1 cellular context compared by ENCODE assay signal in genomic region chr6:39934060-39934757, GRCh38.
A peak's percentile ranks its signal among the peaks of the same experiment; 100 is the strongest.
TF ChIP-seq lines count a peak whose summit lies in the region.

TSS of gene MOCS1 (minus strand) at chr6:39934462. CDS start at chr6:39934417, 45 bp downstream.

TF ChIP-seq in HEK293, 187 proteins besides CTCF, POLR2A, EP300 and RAD21 (continued from another document and continues in another):
- TF ChIP-seq, protein P1, sequence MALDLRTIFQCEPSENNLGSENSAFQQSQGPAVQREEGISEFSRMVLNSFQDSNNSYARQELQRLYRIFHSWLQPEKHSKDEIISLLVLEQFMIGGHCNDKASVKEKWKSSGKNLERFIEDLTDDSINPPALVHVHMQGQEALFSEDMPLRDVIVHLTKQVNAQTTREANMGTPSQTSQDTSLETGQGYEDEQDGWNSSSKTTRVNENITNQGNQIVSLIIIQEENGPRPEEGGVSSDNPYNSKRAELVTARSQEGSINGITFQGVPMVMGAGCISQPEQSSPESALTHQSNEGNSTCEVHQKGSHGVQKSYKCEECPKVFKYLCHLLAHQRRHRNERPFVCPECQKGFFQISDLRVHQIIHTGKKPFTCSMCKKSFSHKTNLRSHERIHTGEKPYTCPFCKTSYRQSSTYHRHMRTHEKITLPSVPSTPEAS (tag by site-specific recombination; IDR thresholded peaks at IDR 0.05) = no peak
- TF ChIP-seq ZFP37 (tag by site-specific recombination; IDR thresholded peaks at IDR 0.05) = no peak
- TF ChIP-seq ZBTB48 (tag by site-specific recombination; IDR thresholded peaks at IDR 0.05) = 0 out of 2 replicates have a peak, but pooled peaks have one; percentile 30
- no peak for TF ChIP-seq HOXA7 (CRISPR knock-in tag; IDR thresholded peaks at IDR 0.05; ENCODE audit: borderline replicate concordance)
- TF ChIP-seq ZNF624 (tag by site-specific recombination; IDR thresholded peaks at IDR 0.05) = no peak
- TF ChIP-seq, protein P2, sequence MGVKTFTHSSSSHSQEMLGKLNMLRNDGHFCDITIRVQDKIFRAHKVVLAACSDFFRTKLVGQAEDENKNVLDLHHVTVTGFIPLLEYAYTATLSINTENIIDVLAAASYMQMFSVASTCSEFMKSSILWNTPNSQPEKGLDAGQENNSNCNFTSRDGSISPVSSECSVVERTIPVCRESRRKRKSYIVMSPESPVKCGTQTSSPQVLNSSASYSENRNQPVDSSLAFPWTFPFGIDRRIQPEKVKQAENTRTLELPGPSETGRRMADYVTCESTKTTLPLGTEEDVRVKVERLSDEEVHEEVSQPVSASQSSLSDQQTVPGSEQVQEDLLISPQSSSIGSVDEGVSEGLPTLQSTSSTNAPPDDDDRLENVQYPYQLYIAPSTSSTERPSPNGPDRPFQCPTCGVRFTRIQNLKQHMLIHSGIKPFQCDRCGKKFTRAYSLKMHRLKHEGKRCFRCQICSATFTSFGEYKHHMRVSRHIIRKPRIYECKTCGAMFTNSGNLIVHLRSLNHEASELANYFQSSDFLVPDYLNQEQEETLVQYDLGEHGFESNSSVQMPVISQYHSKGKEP (tag by site-specific recombination; IDR thresholded peaks at IDR 0.05) = no peak
- peak; percentile 51; the same call in 1 of the 2 replicates for TF ChIP-seq KLF16 (tag by site-specific recombination; IDR thresholded peaks at IDR 0.05)
- TF ChIP-seq GLIS2 (tag by site-specific recombination; IDR thresholded peaks at IDR 0.05) = peak; percentile 85
- no peak for TF ChIP-seq ZNF449 (tag by site-specific recombination; IDR thresholded peaks at IDR 0.05)
- TF ChIP-seq GLI4 (tag by site-specific recombination; IDR thresholded peaks at IDR 0.05) = 0 out of 2 replicates have a peak, but pooled peaks have one; percentile 18
- no peak for TF ChIP-seq SCRT2 (tag by site-specific recombination; IDR thresholded peaks at IDR 0.05)
- TF ChIP-seq ZNF670 (tag by site-specific recombination; IDR thresholded peaks at IDR 0.05; ENCODE audit: low read depth) = no peak
- TF ChIP-seq ZNF501 (tag by site-specific recombination; IDR thresholded peaks at IDR 0.05) = 0 out of 2 replicates have a peak, but pooled peaks have one; percentile 39
- TF ChIP-seq, protein P3, sequence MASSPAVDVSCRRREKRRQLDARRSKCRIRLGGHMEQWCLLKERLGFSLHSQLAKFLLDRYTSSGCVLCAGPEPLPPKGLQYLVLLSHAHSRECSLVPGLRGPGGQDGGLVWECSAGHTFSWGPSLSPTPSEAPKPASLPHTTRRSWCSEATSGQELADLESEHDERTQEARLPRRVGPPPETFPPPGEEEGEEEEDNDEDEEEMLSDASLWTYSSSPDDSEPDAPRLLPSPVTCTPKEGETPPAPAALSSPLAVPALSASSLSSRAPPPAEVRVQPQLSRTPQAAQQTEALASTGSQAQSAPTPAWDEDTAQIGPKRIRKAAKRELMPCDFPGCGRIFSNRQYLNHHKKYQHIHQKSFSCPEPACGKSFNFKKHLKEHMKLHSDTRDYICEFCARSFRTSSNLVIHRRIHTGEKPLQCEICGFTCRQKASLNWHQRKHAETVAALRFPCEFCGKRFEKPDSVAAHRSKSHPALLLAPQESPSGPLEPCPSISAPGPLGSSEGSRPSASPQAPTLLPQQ (tag by site-specific recombination; IDR thresholded peaks at IDR 0.05) = no peak
- TF ChIP-seq ZNF658 (tag by site-specific recombination; IDR thresholded peaks at IDR 0.05) = no peak
- no peak for TF ChIP-seq ZNF266 (tag by site-specific recombination; IDR thresholded peaks at IDR 0.05; ENCODE audit: low read depth)
- TF ChIP-seq OVOL3 (tag by site-specific recombination; IDR thresholded peaks at IDR 0.05) = no peak
- no peak for TF ChIP-seq ZNF169 (tag by site-specific recombination; IDR thresholded peaks at IDR 0.05)
- TF ChIP-seq OSR2 (tag by site-specific recombination; IDR thresholded peaks at IDR 0.05) = no peak
- TF ChIP-seq PATZ1 (tag by site-specific recombination; IDR thresholded peaks at IDR 0.05) = peak; percentile 85
- TF ChIP-seq, protein P4, sequence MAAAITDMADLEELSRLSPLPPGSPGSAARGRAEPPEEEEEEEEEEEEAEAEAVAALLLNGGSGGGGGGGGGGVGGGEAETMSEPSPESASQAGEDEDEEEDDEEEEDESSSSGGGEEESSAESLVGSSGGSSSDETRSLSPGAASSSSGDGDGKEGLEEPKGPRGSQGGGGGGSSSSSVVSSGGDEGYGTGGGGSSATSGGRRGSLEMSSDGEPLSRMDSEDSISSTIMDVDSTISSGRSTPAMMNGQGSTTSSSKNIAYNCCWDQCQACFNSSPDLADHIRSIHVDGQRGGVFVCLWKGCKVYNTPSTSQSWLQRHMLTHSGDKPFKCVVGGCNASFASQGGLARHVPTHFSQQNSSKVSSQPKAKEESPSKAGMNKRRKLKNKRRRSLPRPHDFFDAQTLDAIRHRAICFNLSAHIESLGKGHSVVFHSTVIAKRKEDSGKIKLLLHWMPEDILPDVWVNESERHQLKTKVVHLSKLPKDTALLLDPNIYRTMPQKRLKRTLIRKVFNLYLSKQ (tag by site-specific recombination; IDR thresholded peaks at IDR 0.05; ENCODE audit: borderline replicate concordance) = no peak
- peak; percentile 85 for TF ChIP-seq ZBTB26 (tag by site-specific recombination; optimal IDR thresholded peaks at IDR 0.05)
- TF ChIP-seq ZNF639 (tag by site-specific recombination; IDR thresholded peaks at IDR 0.05) = no peak
- TF ChIP-seq ZNF157 (tag by site-specific recombination; IDR thresholded peaks at IDR 0.05) = no peak
- TF ChIP-seq ZNF341 (tag by site-specific recombination; IDR thresholded peaks at IDR 0.05; ENCODE audit: low read depth) = 0 out of 2 replicates have a peak, but pooled peaks have one; percentile 40
- TF ChIP-seq, protein P5, sequence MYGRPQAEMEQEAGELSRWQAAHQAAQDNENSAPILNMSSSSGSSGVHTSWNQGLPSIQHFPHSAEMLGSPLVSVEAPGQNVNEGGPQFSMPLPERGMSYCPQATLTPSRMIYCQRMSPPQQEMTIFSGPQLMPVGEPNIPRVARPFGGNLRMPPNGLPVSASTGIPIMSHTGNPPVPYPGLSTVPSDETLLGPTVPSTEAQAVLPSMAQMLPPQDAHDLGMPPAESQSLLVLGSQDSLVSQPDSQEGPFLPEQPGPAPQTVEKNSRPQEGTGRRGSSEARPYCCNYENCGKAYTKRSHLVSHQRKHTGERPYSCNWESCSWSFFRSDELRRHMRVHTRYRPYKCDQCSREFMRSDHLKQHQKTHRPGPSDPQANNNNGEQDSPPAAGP (tag by site-specific recombination; IDR thresholded peaks at IDR 0.05) = peak; percentile 13; the same call in 1 of the 2 replicates
- TF ChIP-seq ZNF335 (tag by site-specific recombination; conservative IDR thresholded peaks at IDR 0.05) = peak; percentile 96
- TF ChIP-seq ZBTB8A (tag by site-specific recombination; IDR thresholded peaks at IDR 0.05) = peak; percentile 46; the same call in 1 of the 2 replicates
- TF ChIP-seq ZBTB17 (tag by site-specific recombination; IDR thresholded peaks at IDR 0.05) = peak; percentile 32; the same call in 1 of the 2 replicates
- TF ChIP-seq ZFP41 (tag by site-specific recombination; IDR thresholded peaks at IDR 0.05; ENCODE audit: borderline replicate concordance) = no peak
- 0 out of 2 replicates have a peak, but pooled peaks have one; percentile 19 for TF ChIP-seq ZNF423 (tag by site-specific recombination; IDR thresholded peaks at IDR 0.05)
- TF ChIP-seq ZEB2 (tag by site-specific recombination; IDR thresholded peaks at IDR 0.05) = 0 out of 2 replicates have a peak, but pooled peaks have one; percentile 15
- no peak for TF ChIP-seq ZSCAN18 (tag by site-specific recombination; IDR thresholded peaks at IDR 0.05)
- TF ChIP-seq ZNF26 (tag by site-specific recombination; IDR thresholded peaks at IDR 0.05) = no peak
- TF ChIP-seq HOXC10 (CRISPR knock-in tag; IDR thresholded peaks at IDR 0.05) = no peak
- TF ChIP-seq ZFHX2 (tag by site-specific recombination; conservative IDR thresholded peaks at IDR 0.05) = peak; percentile 27; the same call in 1 of the 2 replicates
- peak; percentile 95 for TF ChIP-seq ZXDB (tag by site-specific recombination; IDR thresholded peaks at IDR 0.05)
- no peak for TF ChIP-seq SALL2 (tag by site-specific recombination; IDR thresholded peaks at IDR 0.05; ENCODE audit: borderline replicate concordance)
- TF ChIP-seq, protein P6, sequence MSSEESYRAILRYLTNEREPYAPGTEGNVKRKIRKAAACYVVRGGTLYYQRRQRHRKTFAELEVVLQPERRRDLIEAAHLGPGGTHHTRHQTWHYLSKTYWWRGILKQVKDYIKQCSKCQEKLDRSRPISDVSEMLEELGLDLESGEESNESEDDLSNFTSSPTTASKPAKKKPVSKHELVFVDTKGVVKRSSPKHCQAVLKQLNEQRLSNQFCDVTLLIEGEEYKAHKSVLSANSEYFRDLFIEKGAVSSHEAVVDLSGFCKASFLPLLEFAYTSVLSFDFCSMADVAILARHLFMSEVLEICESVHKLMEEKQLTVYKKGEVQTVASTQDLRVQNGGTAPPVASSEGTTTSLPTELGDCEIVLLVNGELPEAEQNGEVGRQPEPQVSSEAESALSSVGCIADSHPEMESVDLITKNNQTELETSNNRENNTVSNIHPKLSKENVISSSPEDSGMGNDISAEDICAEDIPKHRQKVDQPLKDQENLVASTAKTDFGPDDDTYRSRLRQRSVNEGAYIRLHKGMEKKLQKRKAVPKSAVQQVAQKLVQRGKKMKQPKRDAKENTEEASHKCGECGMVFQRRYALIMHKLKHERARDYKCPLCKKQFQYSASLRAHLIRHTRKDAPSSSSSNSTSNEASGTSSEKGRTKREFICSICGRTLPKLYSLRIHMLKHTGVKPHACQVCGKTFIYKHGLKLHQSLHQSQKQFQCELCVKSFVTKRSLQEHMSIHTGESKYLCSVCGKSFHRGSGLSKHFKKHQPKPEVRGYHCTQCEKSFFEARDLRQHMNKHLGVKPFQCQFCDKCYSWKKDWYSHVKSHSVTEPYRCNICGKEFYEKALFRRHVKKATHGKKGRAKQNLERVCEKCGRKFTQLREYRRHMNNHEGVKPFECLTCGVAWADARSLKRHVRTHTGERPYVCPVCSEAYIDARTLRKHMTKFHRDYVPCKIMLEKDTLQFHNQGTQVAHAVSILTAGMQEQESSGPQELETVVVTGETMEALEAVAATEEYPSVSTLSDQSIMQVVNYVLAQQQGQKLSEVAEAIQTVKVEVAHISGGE (tag by site-specific recombination; conservative IDR thresholded peaks at IDR 0.05; ENCODE audit: low read depth) = 0 out of 2 replicates have a peak, but pooled peaks have one; percentile 48
- TF ChIP-seq MYNN (tag by site-specific recombination; IDR thresholded peaks at IDR 0.05; ENCODE audit: borderline replicate concordance) = no peak
